Comparison of ENCODE assay signal across 8 cellular contexts in genomic region chr11:71286701-71287643, GRCh38. TPM values are rescaled to one million over a fixed set of nuclear protein-coding genes. Genes with fewer than 3 reads are reported as not detected.
A peak's percentile ranks its signal among the peaks of the same experiment; 100 is the strongest.
DNase-seq lines count a peak whose midpoint lies in the region; ATAC-seq and TF ChIP-seq lines count a peak whose summit lies in the region.

No MANE protein-coding gene starts in this region.

- H3K36me3 Mint-ChIP-seq in chondrocyte (ENCODE audit: low read depth) = peaks cover 10% of the 10 kb centered on the region
- peaks cover 5 to 17% of the 10 kb centered on the region in 2 donors for H3K36me3 Mint-ChIP-seq in stimulated activated naive B cell treated with anti-CD40 and anti-IgM and Interleukin-4, amounts not matched to agents 10 μg/mL and 1 μg/mL and 100 μg/mL, for 72 hours

- DNase-seq in HT-29 (ENCODE audit: low spot score) (peak; percentile 26), chondrocyte (ENCODE audit: low spot score) (peak; percentile 72), mucosa of descending colon (peak in 2 of 3 donors; percentile 52 to 66), NCI-H510A (lab: John Stamatoyannopoulos, UW) (no peak), SKM-1 (lab: John Stamatoyannopoulos, UW; ENCODE audit: unreplicated experiment) (no peak), NCI-H1436 treated with DMSO at 0.1 percent for 48 hours (lab: John Stamatoyannopoulos, UW) (no peak)
- DNase-seq in stimulated activated naive B cell treated with anti-CD40 and anti-IgM and Interleukin-4, amounts not matched to agents 10 μg/mL and 1 μg/mL and 100 μg/mL, for 72 hours = no peak

- H3K27ac Mint-ChIP-seq in chondrocyte (ENCODE audit: unreplicated experiment) = peak overlapping the region; percentile 88
- H3K27ac Mint-ChIP-seq in stimulated activated naive B cell treated with anti-CD40 and anti-IgM and Interleukin-4, amounts not matched to agents 10 μg/mL and 1 μg/mL and 100 μg/mL, for 72 hours = no peak overlapping the region

- peaks cover 34% of the 10 kb centered on the region for H3K9me3 Mint-ChIP-seq in chondrocyte (ENCODE audit: low read depth)
- peaks cover 17 to 22% of the 10 kb centered on the region in 2 donors for H3K9me3 Mint-ChIP-seq in stimulated activated naive B cell treated with anti-CD40 and anti-IgM and Interleukin-4, amounts not matched to agents 10 μg/mL and 1 μg/mL and 100 μg/mL, for 72 hours

- TF ChIP-seq CTCF in chondrocyte (IDR thresholded peaks at IDR 0.05) = no peak
- TF ChIP-seq CTCF in mucosa of descending colon (IDR thresholded peaks at IDR 0.05) = no peak

- no peak overlapping the region for H2AFZ ChIP-seq in ACC112 (ENCODE audit: low read length, unreplicated experiment)

- H3K9me3 ChIP-seq in mucosa of descending colon = no peaks in the 10 kb centered on the region

- H3K36me3 ChIP-seq in ACC112 (ENCODE audit: insufficient read depth, low read length) (peaks cover 6% of the 10 kb centered on the region; the same call in 1 of the 2 replicates), mucosa of descending colon (ENCODE audit: low read depth) (no peaks in the 10 kb centered on the region)

- H3K4me3 ChIP-seq in ACC112 (ENCODE audit: low read depth, low read length) (no peak overlapping the region), mucosa of descending colon (no peak overlapping the region)

- peaks cover 32% of the 10 kb centered on the region for H3K27me3 Mint-ChIP-seq in chondrocyte (ENCODE audit: low read depth)
- H3K27me3 Mint-ChIP-seq in stimulated activated naive B cell treated with anti-CD40 and anti-IgM and Interleukin-4, amounts not matched to agents 10 μg/mL and 1 μg/mL and 100 μg/mL, for 72 hours = peaks cover 31 to 42% of the 10 kb centered on the region in 2 donors

- no peak overlapping the region for H3K4me3 Mint-ChIP-seq in chondrocyte (ENCODE audit: unreplicated experiment)
- no peak overlapping the region for H3K4me3 Mint-ChIP-seq in stimulated activated naive B cell treated with anti-CD40 and anti-IgM and Interleukin-4, amounts not matched to agents 10 μg/mL and 1 μg/mL and 100 μg/mL, for 72 hours

- intact Hi-C loops in mucosa of descending colon (cut with DNase I, micrococcal nuclease) = no loop called here

- peaks cover 21% of the 10 kb centered on the region for H3K4me1 Mint-ChIP-seq in chondrocyte (ENCODE audit: low read depth)
- H3K4me1 Mint-ChIP-seq in stimulated activated naive B cell treated with anti-CD40 and anti-IgM and Interleukin-4, amounts not matched to agents 10 μg/mL and 1 μg/mL and 100 μg/mL, for 72 hours = no peaks in the 10 kb centered on the region

- H3K27ac ChIP-seq in ACC112 (ENCODE audit: low read depth, low read length) = peak overlapping the region; percentile 67

- no peaks in the 10 kb centered on the region for H3K27me3 ChIP-seq in ACC112 (ENCODE audit: insufficient read depth, low read length)

- H3K4me1 ChIP-seq in ACC112 (ENCODE audit: control insufficient read depth, insufficient read depth, low read length, unreplicated experiment) (peaks cover 23% of the 10 kb centered on the region), mucosa of descending colon (ENCODE audit: low read depth) (peaks cover 24% of the 10 kb centered on the region)

- peak; percentile 62 for ATAC-seq in mucosa of descending colon
- ATAC-seq in stimulated activated naive B cell treated with anti-CD40 and anti-IgM and Interleukin-4, amounts not matched to agents 10 μg/mL and 1 μg/mL and 100 μg/mL, for 72 hours (replicated peaks) = no peak

- no peaks in the 10 kb centered on the region for H3K79me2 ChIP-seq in ACC112 (ENCODE audit: control insufficient read depth, insufficient read depth, low read length, unreplicated experiment)

RNA-seq across cellular contexts. Expression of gene SHANK2, which starts 34.6 kb away (rescaled TPM):
- total RNA-seq in HT-29 (2014; rRNA removed; shearing (Covaris generic)) = 2.5 and 5.4 TPM in 2 replicates
- total RNA-seq in chondrocyte (0.53 to 1.6 TPM (median 0.97 TPM) in 3 replicates), mucosa of descending colon (10 to 100 TPM; 25.8 to 58.0 (median 38.7) TPM)

Comparison
In these comparisons a context has a peak if more than half of its experiments do, and no peak if none do; other contexts are left out.
1. DNase-seq: peak in HT-29 (single experiment), chondrocyte (single experiment) and mucosa of descending colon (2 of 3); none in NCI-H510A (single experiment), SKM-1 (single experiment), stimulated activated naive B cell treated with anti-CD40 and anti-IgM and Interleukin-4, amounts not matched to agents 10 μg/mL and 1 μg/mL and 100 μg/mL, for 72 hours (single experiment) and NCI-H1436 treated with DMSO at 0.1 percent for 48 hours (single experiment).